ENCODE assay signal across 9 cellular contexts in genomic region chr16:75621170-75621477, GRCh38. TPM values are rescaled to one million over a fixed set of nuclear protein-coding genes. Genes with fewer than 3 reads are reported as not detected.
DNase-seq lines count a peak whose midpoint lies in the region; ATAC-seq and TF ChIP-seq lines count a peak whose summit lies in the region.
"Had no signal": no experiment of that assay in that cellular context is flagged by ENCODE, and none has a peak within 500 bp of the region (broad histone marks: within the 10 kb centered on the region; RNA-seq: fewer than 3 reads in every experiment).

No MANE protein-coding gene starts in this region.

- no peak overlapping the region for H3K4me3 ChIP-seq in AG10803 (ENCODE audit: low read length)
- H3K4me3 ChIP-seq in esophagus muscularis mucosa, result no peak overlapping the region

- H3K4me1 Mint-ChIP-seq in stimulated activated effector memory CD8-positive, alpha-beta T cell treated with anti-CD3 and anti-CD28 coated beads, Interleukin-12 subunit alpha, Interleukin-12 subunit beta, amount 100 ng/mL, for 72 hours, result peaks cover 54% of the 10 kb centered on the region

- TF ChIP-seq CTCF in AG10803 (conservative IDR thresholded peaks at IDR 0.05; ENCODE audit: low read length), result peak; percentile 69
- TF ChIP-seq CTCF in GM10266 (IDR thresholded peaks at IDR 0.05; ENCODE audit: control insufficient read depth, insufficient read depth, low read depth, missing control alignments), result peak; percentile 54
- peak in 2 of 3 experiments; percentile 7 to 9 for TF ChIP-seq CTCF in esophagus muscularis mucosa (IDR thresholded peaks at IDR 0.05)

- H3K36me3 ChIP-seq in esophagus muscularis mucosa, result peaks cover 9 to 55% (median 49%) of the 10 kb centered on the region in 4 donors

- 12% methylated on average over 2 of the region's 2 CpGs for WGBS in esophagus muscularis mucosa

- H3K27me3 ChIP-seq in esophagus muscularis mucosa, result no peaks in the 10 kb centered on the region

- DNase-seq in AG10803 (ENCODE audit: low read depth) (peak; percentile 47), GM10266 (ENCODE audit: extremely low spot score) (no peak), RPMI7951 (ENCODE audit: low read depth) (peak; percentile 46), esophagus muscularis mucosa (ENCODE audit: extremely low spot score) (no peak), SHP77 treated with DMSO at 0.1 percent for 48 hours (lab: John Stamatoyannopoulos, UW) (no peak)
- DNase-seq in stimulated activated effector memory CD8-positive, alpha-beta T cell treated with anti-CD3 and anti-CD28 coated beads, Interleukin-12 subunit alpha, Interleukin-12 subunit beta, amount 100 ng/mL, for 72 hours (ENCODE audit: low spot score in 2 of 2), result no peak

- H3K9me3 Mint-ChIP-seq in stimulated activated effector memory CD8-positive, alpha-beta T cell treated with anti-CD3 and anti-CD28 coated beads, Interleukin-12 subunit alpha, Interleukin-12 subunit beta, amount 100 ng/mL, for 72 hours, result no peaks in the 10 kb centered on the region

- TF ChIP-seq POLR2A in esophagus muscularis mucosa (IDR thresholded peaks at IDR 0.05; ENCODE audit: low read depth), result no peak

- H3K27ac Mint-ChIP-seq in stimulated activated effector memory CD8-positive, alpha-beta T cell treated with anti-CD3 and anti-CD28 coated beads, Interleukin-12 subunit alpha, Interleukin-12 subunit beta, amount 100 ng/mL, for 72 hours, result peak overlapping the region; percentile 84

- no peaks in the 10 kb centered on the region for H3K9me3 ChIP-seq in esophagus muscularis mucosa

- peaks cover 14 to 32% (median 19%) of the 10 kb centered on the region in 4 donors for H3K4me1 ChIP-seq in esophagus muscularis mucosa

- no peak for ATAC-seq in stimulated activated effector memory CD8-positive, alpha-beta T cell treated with anti-CD3 and anti-CD28 coated beads, Interleukin-12 subunit alpha, Interleukin-12 subunit beta, amount 100 ng/mL, for 72 hours
- ATAC-seq in HG03135 (IDR thresholded peaks at IDR 0.05; ENCODE audit: unreplicated experiment) (no peak), GM18907 (IDR thresholded peaks at IDR 0.05; ENCODE audit: unreplicated experiment) (no peak)

- peak overlapping the region; percentile 89 for H3K4me3 Mint-ChIP-seq in stimulated activated effector memory CD8-positive, alpha-beta T cell treated with anti-CD3 and anti-CD28 coated beads, Interleukin-12 subunit alpha, Interleukin-12 subunit beta, amount 100 ng/mL, for 72 hours

- no peak overlapping the region for H3K27ac ChIP-seq in esophagus muscularis mucosa (replicated peaks in 1 of 4)

- H3K36me3 Mint-ChIP-seq in stimulated activated effector memory CD8-positive, alpha-beta T cell treated with anti-CD3 and anti-CD28 coated beads, Interleukin-12 subunit alpha, Interleukin-12 subunit beta, amount 100 ng/mL, for 72 hours, result peaks cover 81% of the 10 kb centered on the region

- intact Hi-C loops in esophagus muscularis mucosa (cut with DNase I), result loop anchor here (10.0 kb wide), 1 partner anchor 146 kb away; no protein-coding TSS in a partner anchor

- no peak for TF ChIP-seq EP300 in esophagus muscularis mucosa (IDR thresholded peaks at IDR 0.05)

RNA-seq across cellular contexts. Expression of gene ADAT1, which starts 2.0 kb away (rescaled TPM):
- 47.1 and 52.0 TPM in 2 replicates for total RNA-seq in RPMI7951 (2014; rRNA removed; shearing (Covaris generic))
- total RNA-seq in esophagus muscularis mucosa, result 10 to 100 TPM; 17.0 to 33.6 (median 22.7) TPM

RNA-seq across cellular contexts. Expression of gene KARS1, which starts 26.3 kb away (rescaled TPM):
- total RNA-seq in RPMI7951 (2014; rRNA removed; shearing (Covaris generic)), result 150 and 166 TPM in 2 replicates
- 100 to 1,000 TPM in 3 of 4 donors, 10 to 100 TPM in 1; 95.1 to 120 (median 102) TPM for total RNA-seq in esophagus muscularis mucosa

RNA-seq across cellular contexts. Expression of gene TERF2IP, which starts 26.4 kb away (rescaled TPM):
- total RNA-seq in RPMI7951 (2014; rRNA removed; shearing (Covaris generic)), result 41.8 and 42.8 TPM in 2 replicates
- 10 to 100 TPM; 62.3 to 83.7 (median 64.1) TPM for total RNA-seq in esophagus muscularis mucosa

RNA-seq across cellular contexts. Expression of gene GABARAPL2, which starts 54.9 kb away (rescaled TPM):
- 64.3 and 64.6 TPM in 2 replicates for total RNA-seq in RPMI7951 (2014; rRNA removed; shearing (Covaris generic))
- total RNA-seq in esophagus muscularis mucosa, result 100 to 1,000 TPM in 2 of 4 donors, 10 to 100 TPM in 2; 84.5 to 114 (median 101) TPM

RNA-seq across cellular contexts. Expression of gene CPHXL2, which starts 55.7 kb away (rescaled TPM):
- total RNA-seq in RPMI7951 (2014; rRNA removed; shearing (Covaris generic)), result not detected in 2 replicates
- not detected for total RNA-seq in esophagus muscularis mucosa
- total RNA-seq: mononuclear cell had no signal

Comparison
In these comparisons a context has a peak if more than half of its experiments do, and no peak if none do; other contexts are left out.
1. DNase-seq: peak in AG10803 (single experiment) and RPMI7951 (single experiment); none in GM10266 (single experiment), esophagus muscularis mucosa (single experiment), stimulated activated effector memory CD8-positive, alpha-beta T cell treated with anti-CD3 and anti-CD28 coated beads, Interleukin-12 subunit alpha, Interleukin-12 subunit beta, amount 100 ng/mL, for 72 hours (0 of 2) and SHP77 treated with DMSO at 0.1 percent for 48 hours (single experiment).
2. CTCF ChIP-seq: peak in every context shown above with its lines; median percentile 69 in AG10803; 54 in GM10266; 8 in esophagus muscularis mucosa.